1 cellular context compared by ENCODE assay signal in genomic region chr12:29309320-29309902, GRCh38.
TF ChIP-seq lines count a peak whose summit lies in the region.

No MANE protein-coding gene starts in this region.

TF ChIP-seq in GM23338, 12 proteins besides CTCF, POLR2A, EP300 and RAD21 (continued from another document):
- TF ChIP-seq POLR2AphosphoS5 (IDR thresholded peaks at IDR 0.05; ENCODE audit: low read depth) (no peak), EZH2phosphoT487 (IDR thresholded peaks at IDR 0.05; ENCODE audit: unreplicated experiment) (no peak), ETS1 (IDR thresholded peaks at IDR 0.05) (no peak), JUNB (IDR thresholded peaks at IDR 0.05; ENCODE audit: unreplicated experiment) (no peak), CREB1 (CRISPR knock-in tag; IDR thresholded peaks at IDR 0.05; ENCODE audit: low read depth) (no peak), STAT1 (IDR thresholded peaks at IDR 0.05; ENCODE audit: unreplicated experiment) (no peak), NANOG (IDR thresholded peaks at IDR 0.05; ENCODE audit: borderline replicate concordance) (no peak)
- TF ChIP-seq, protein P1, sequence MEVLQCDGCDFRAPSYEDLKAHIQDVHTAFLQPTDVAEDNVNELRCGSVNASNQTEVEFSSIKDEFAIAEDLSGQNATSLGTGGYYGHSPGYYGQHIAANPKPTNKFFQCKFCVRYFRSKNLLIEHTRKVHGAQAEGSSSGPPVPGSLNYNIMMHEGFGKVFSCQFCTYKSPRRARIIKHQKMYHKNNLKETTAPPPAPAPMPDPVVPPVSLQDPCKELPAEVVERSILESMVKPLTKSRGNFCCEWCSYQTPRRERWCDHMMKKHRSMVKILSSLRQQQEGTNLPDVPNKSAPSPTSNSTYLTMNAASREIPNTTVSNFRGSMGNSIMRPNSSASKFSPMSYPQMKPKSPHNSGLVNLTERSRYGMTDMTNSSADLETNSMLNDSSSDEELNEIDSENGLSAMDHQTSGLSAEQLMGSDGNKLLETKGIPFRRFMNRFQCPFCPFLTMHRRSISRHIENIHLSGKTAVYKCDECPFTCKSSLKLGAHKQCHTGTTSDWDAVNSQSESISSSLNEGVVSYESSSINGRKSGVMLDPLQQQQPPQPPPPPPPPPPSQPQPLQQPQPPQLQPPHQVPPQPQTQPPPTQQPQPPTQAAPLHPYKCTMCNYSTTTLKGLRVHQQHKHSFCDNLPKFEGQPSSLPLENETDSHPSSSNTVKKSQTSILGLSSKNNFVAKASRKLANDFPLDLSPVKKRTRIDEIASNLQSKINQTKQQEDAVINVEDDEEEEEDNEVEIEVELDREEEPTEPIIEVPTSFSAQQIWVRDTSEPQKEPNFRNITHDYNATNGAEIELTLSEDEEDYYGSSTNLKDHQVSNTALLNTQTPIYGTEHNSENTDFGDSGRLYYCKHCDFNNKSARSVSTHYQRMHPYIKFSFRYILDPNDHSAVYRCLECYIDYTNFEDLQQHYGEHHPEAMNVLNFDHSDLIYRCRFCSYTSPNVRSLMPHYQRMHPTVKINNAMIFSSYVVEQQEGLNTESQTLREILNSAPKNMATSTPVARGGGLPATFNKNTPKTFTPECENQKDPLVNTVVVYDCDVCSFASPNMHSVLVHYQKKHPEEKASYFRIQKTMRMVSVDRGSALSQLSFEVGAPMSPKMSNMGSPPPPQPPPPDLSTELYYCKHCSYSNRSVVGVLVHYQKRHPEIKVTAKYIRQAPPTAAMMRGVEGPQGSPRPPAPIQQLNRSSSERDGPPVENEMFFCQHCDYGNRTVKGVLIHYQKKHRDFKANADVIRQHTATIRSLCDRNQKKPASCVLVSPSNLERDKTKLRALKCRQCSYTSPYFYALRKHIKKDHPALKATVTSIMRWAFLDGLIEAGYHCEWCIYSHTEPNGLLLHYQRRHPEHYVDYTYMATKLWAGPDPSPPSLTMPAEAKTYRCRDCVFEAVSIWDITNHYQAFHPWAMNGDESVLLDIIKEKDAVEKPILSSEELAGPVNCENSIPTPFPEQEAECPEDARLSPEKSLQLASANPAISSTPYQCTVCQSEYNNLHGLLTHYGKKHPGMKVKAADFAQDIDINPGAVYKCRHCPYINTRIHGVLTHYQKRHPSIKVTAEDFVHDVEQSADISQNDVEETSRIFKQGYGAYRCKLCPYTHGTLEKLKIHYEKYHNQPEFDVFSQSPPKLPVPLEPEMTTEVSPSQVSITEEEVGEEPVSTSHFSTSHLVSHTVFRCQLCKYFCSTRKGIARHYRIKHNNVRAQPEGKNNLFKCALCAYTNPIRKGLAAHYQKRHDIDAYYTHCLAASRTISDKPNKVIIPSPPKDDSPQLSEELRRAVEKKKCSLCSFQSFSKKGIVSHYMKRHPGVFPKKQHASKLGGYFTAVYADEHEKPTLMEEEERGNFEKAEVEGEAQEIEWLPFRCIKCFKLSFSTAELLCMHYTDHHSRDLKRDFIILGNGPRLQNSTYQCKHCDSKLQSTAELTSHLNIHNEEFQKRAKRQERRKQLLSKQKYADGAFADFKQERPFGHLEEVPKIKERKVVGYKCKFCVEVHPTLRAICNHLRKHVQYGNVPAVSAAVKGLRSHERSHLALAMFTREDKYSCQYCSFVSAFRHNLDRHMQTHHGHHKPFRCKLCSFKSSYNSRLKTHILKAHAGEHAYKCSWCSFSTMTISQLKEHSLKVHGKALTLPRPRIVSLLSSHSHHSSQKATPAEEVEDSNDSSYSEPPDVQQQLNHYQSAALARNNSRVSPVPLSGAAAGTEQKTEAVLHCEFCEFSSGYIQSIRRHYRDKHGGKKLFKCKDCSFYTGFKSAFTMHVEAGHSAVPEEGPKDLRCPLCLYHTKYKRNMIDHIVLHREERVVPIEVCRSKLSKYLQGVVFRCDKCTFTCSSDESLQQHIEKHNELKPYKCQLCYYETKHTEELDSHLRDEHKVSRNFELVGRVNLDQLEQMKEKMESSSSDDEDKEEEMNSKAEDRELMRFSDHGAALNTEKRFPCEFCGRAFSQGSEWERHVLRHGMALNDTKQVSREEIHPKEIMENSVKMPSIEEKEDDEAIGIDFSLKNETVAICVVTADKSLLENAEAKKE (CRISPR knock-in tag; IDR thresholded peaks at IDR 0.05) = no peak
